ENCODE assay signal across 1 cellular context in the genomic region with DNA sequence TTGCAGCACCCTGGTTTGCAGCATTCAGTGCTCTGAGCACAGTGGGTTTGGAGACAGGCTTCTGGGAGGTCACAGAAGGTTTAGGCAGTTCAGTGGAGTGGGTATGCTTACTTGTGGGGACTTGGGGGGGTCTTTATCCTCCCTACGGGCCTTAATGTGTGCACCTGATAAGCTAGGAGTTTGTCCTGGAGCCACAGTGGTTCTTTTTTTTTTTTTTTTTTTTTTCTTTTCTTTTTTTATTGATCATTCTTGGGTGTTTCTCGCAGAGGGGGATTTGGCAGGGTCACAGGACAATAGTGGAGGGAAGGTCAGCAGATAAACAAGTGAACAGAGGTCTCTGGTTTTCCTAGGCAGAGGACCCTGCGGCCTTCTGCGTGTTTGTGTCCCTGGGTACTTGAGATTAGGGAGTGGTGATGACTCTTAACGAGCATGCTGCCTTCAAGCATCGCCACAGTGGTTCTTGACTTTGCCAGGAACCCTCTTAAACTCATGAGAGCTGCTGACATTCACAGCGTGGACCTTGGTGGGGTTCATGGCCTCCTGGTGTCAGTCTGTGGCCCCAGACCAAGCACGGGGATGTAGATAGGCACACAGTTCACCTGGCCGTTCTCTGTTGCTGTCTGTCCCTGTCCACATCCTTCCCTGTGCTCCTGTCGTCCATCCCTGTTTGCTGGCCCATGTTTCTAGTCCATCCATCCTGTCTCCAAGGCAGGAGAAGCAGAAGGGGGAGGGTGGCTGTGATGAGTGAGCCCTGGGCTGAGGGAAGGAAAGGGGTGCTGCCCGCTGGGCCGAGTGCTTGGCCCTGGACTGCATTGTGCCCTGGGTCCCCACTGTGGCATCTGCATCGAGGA.
TF ChIP-seq lines count a peak whose summit lies in the region.

No MANE protein-coding gene starts in this region.

TF ChIP-seq in HepG2, 621 proteins besides CTCF, POLR2A, EP300 and RAD21:
- TF ChIP-seq, protein P1, sequence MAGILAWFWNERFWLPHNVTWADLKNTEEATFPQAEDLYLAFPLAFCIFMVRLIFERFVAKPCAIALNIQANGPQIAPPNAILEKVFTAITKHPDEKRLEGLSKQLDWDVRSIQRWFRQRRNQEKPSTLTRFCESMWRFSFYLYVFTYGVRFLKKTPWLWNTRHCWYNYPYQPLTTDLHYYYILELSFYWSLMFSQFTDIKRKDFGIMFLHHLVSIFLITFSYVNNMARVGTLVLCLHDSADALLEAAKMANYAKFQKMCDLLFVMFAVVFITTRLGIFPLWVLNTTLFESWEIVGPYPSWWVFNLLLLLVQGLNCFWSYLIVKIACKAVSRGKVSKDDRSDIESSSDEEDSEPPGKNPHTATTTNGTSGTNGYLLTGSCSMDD (CRISPR knock-in tag; IDR thresholded peaks at IDR 0.05), result no peak
- TF ChIP-seq, protein P2, sequence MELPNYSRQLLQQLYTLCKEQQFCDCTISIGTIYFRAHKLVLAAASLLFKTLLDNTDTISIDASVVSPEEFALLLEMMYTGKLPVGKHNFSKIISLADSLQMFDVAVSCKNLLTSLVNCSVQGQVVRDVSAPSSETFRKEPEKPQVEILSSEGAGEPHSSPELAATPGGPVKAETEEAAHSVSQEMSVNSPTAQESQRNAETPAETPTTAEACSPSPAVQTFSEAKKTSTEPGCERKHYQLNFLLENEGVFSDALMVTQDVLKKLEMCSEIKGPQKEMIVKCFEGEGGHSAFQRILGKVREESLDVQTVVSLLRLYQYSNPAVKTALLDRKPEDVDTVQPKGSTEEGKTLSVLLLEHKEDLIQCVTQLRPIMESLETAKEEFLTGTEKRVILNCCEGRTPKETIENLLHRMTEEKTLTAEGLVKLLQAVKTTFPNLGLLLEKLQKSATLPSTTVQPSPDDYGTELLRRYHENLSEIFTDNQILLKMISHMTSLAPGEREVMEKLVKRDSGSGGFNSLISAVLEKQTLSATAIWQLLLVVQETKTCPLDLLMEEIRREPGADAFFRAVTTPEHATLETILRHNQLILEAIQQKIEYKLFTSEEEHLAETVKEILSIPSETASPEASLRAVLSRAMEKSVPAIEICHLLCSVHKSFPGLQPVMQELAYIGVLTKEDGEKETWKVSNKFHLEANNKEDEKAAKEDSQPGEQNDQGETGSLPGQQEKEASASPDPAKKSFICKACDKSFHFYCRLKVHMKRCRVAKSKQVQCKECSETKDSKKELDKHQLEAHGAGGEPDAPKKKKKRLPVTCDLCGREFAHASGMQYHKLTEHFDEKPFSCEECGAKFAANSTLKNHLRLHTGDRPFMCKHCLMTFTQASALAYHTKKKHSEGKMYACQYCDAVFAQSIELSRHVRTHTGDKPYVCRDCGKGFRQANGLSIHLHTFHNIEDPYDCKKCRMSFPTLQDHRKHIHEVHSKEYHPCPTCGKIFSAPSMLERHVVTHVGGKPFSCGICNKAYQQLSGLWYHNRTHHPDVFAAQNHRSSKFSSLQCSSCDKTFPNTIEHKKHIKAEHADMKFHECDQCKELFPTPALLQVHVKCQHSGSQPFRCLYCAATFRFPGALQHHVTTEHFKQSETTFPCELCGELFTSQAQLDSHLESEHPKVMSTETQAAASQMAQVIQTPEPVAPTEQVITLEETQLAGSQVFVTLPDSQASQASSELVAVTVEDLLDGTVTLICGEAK (IDR thresholded peaks at IDR 0.05), result peak; percentile 15; the same call in 1 of the 2 replicates
- TF ChIP-seq, protein P2 (CRISPR knock-in tag; IDR thresholded peaks at IDR 0.05), result no peak
